In genomic region chr15:27361418-27361817, GRCh38 we compare ENCODE assay signal across 29 cellular contexts.
"Had no signal": no experiment of that assay in that cellular context is flagged by ENCODE, and none has a peak within 500 bp of the region (broad histone marks: within the 10 kb centered on the region; RNA-seq: fewer than 3 reads in every experiment).

No MANE protein-coding gene starts in this region.

- H3K4me3 Mint-ChIP-seq: immature natural killer cell; naive thymus-derived CD8-positive, alpha-beta T cell; nephron; neural crest cell; stimulated activated naive B cell treated with anti-CD40 and anti-IgM and Interleukin-4, amounts not matched to agents 10 μg/mL and 1 μg/mL and 100 μg/mL, for 72 hours; stimulated activated naive CD8-positive, alpha-beta T cell treated with anti-CD3 and anti-CD28 coated beads, Interleukin-15, Interleukin-2, amounts not matched to agents 100 ng/mL and 50 ng/mL, for 24 hours had no signal

- DNase-seq: hypothalamus; immature natural killer cell; kidney; left colon; left lung; lower lobe of right lung; mammary epithelial cell; mesenchymal stem cell; naive thymus-derived CD8-positive, alpha-beta T cell; occipital lobe; psoas muscle; right cardiac atrium; stimulated activated CD4-positive, alpha-beta T cell treated with anti-CD3 and anti-CD28 coated beads, Interleukin-12 subunit alpha, Interleukin-12 subunit beta, amount 100 ng/mL, for 4 hours; stimulated activated CD4-positive, alpha-beta T cell treated with anti-CD3 and anti-CD28 coated beads, Interleukin-15, amount 100 ng/mL, for 24 hours; stimulated activated CD4-positive, alpha-beta T cell treated with anti-CD3 and anti-CD28 coated beads, Interleukin-2, amount 100 ng/mL, for 24 hours; stimulated activated CD4-positive, alpha-beta T cell treated with anti-CD3 and anti-CD28 coated beads, Interleukin-4, amount 100 ng/mL, for 1 hour; stimulated activated naive B cell treated with anti-CD40 and anti-IgM and Interleukin-4, amounts not matched to agents 10 μg/mL and 1 μg/mL and 100 μg/mL, for 72 hours; tibial artery; trophoblast cell; upper lobe of right lung had no signal

- H3K9me3 ChIP-seq: left lung, lower lobe of right lung, neutrophil, psoas muscle, suprapubic skin, thoracic aorta, tibial artery, upper lobe of right lung had no signal

- H3K9ac ChIP-seq: parathyroid adenoma had no signal

- H3K4me1 ChIP-seq: left lung, lower lobe of right lung, parathyroid adenoma, psoas muscle, tibial artery, upper lobe of right lung had no signal

- H3K4me3 ChIP-seq: left lung, lower lobe of right lung, psoas muscle, skin epidermis, suprapubic skin, thoracic aorta, tibial artery, upper lobe of right lung had no signal

- H3K27ac Mint-ChIP-seq: immature natural killer cell; naive thymus-derived CD8-positive, alpha-beta T cell; stimulated activated naive B cell treated with anti-CD40 and anti-IgM and Interleukin-4, amounts not matched to agents 10 μg/mL and 1 μg/mL and 100 μg/mL, for 72 hours; stimulated activated naive CD8-positive, alpha-beta T cell treated with anti-CD3 and anti-CD28 coated beads, Interleukin-15, Interleukin-2, amounts not matched to agents 100 ng/mL and 50 ng/mL, for 24 hours had no signal

- H3K36me3 ChIP-seq: left lung, lower lobe of right lung, neutrophil, suprapubic skin, thoracic aorta, tibial artery, upper lobe of right lung had no signal

- ATAC-seq: left colon; left lung; lower lobe of right lung; naive thymus-derived CD8-positive, alpha-beta T cell; psoas muscle; right cardiac atrium; sciatic nerve; stimulated activated naive B cell treated with anti-CD40 and anti-IgM and Interleukin-4, amounts not matched to agents 10 μg/mL and 1 μg/mL and 100 μg/mL, for 72 hours; upper lobe of right lung had no signal

- H3K27ac ChIP-seq: left lung, lower lobe of right lung, neutrophil, parathyroid adenoma, psoas muscle, skin epidermis, suprapubic skin, thoracic aorta, tibial artery, upper lobe of right lung had no signal

- H3K27me3 ChIP-seq: neutrophil, upper lobe of right lung had no signal

- H2AFZ ChIP-seq: parathyroid adenoma had no signal

- H3K79me2 ChIP-seq: parathyroid adenoma had no signal

- H3K27me3 Mint-ChIP-seq: stimulated activated naive CD8-positive, alpha-beta T cell treated with anti-CD3 and anti-CD28 coated beads, Interleukin-15, Interleukin-2, amounts not matched to agents 100 ng/mL and 50 ng/mL, for 24 hours had no signal

- H3K9me3 Mint-ChIP-seq: nephron; neural crest cell; stimulated activated naive B cell treated with anti-CD40 and anti-IgM and Interleukin-4, amounts not matched to agents 10 μg/mL and 1 μg/mL and 100 μg/mL, for 72 hours had no signal

- H3K4me1 Mint-ChIP-seq: immature natural killer cell; naive thymus-derived CD8-positive, alpha-beta T cell; nephron; neural crest cell; stimulated activated naive B cell treated with anti-CD40 and anti-IgM and Interleukin-4, amounts not matched to agents 10 μg/mL and 1 μg/mL and 100 μg/mL, for 72 hours had no signal

- H3K36me3 Mint-ChIP-seq: immature natural killer cell; naive thymus-derived CD8-positive, alpha-beta T cell; stimulated activated naive B cell treated with anti-CD40 and anti-IgM and Interleukin-4, amounts not matched to agents 10 μg/mL and 1 μg/mL and 100 μg/mL, for 72 hours had no signal
